Comparison of ENCODE assay signal across 1 cellular context in genomic region chr16:89261691-89262563, GRCh38.
TF ChIP-seq lines count a peak whose summit lies in the region.

No MANE protein-coding gene starts in this region.

TF ChIP-seq in HepG2, 621 proteins besides CTCF, POLR2A, EP300 and RAD21 (continued from another document and continues in another):
- TF ChIP-seq IRF9 (CRISPR knock-in tag; IDR thresholded peaks at IDR 0.05; ENCODE audit: borderline replicate concordance) = no peak
- no peak for TF ChIP-seq DR1 (CRISPR knock-in tag; IDR thresholded peaks at IDR 0.05)
- no peak for TF ChIP-seq PBX2 (CRISPR knock-in tag; IDR thresholded peaks at IDR 0.05)
- no peak for TF ChIP-seq SMYD3 (CRISPR knock-in tag; IDR thresholded peaks at IDR 0.05)
- TF ChIP-seq DPF2 (CRISPR knock-in tag; IDR thresholded peaks at IDR 0.05; ENCODE audit: borderline replicate concordance, low read depth) = 0 out of 2 replicates have a peak, but pooled peaks have one; percentile 13
- TF ChIP-seq DZIP1 (CRISPR knock-in tag; IDR thresholded peaks at IDR 0.05) = 0 out of 2 replicates have a peak, but pooled peaks have one; percentile 9
- TF ChIP-seq ZBTB38 (CRISPR knock-in tag; IDR thresholded peaks at IDR 0.05) = no peak
- TF ChIP-seq ZFP37 (CRISPR knock-in tag; IDR thresholded peaks at IDR 0.05; ENCODE audit: borderline replicate concordance) = no peak
- TF ChIP-seq ZNF335 (CRISPR knock-in tag; IDR thresholded peaks at IDR 0.05) = 0 out of 2 replicates have a peak, but pooled peaks have one; percentile 30
- 0 out of 2 replicates have a peak, but pooled peaks have one; percentile 31 for TF ChIP-seq ETV6 (CRISPR knock-in tag; conservative IDR thresholded peaks at IDR 0.05)
- TF ChIP-seq HNF4G (IDR thresholded peaks at IDR 0.05; ENCODE audit: borderline replicate concordance, low read depth, low read length) = peak; percentile 58; the same call in 1 of the 2 replicates
- TF ChIP-seq HNF4G (CRISPR knock-in tag; IDR thresholded peaks at IDR 0.05; ENCODE audit: borderline replicate concordance, low read depth) = peak; percentile 85
- no peak for TF ChIP-seq SMARCC2 (IDR thresholded peaks at IDR 0.05)
- no peak for TF ChIP-seq ISX (CRISPR knock-in tag; conservative IDR thresholded peaks at IDR 0.05)
- TF ChIP-seq KDM4B (CRISPR knock-in tag; IDR thresholded peaks at IDR 0.05) = 0 out of 2 replicates have a peak, but pooled peaks have one; percentile 15
- peak; percentile 58; the same call in 1 of the 2 replicates for TF ChIP-seq BCL3 (CRISPR knock-in tag; IDR thresholded peaks at IDR 0.05)
- no peak for TF ChIP-seq CC2D1A (CRISPR knock-in tag; IDR thresholded peaks at IDR 0.05)
- TF ChIP-seq U2AF2 (IDR thresholded peaks at IDR 0.05; ENCODE audit: low read depth, low read length) = no peak
- TF ChIP-seq ZNF142 (CRISPR knock-in tag; IDR thresholded peaks at IDR 0.05) = no peak
- 0 out of 2 replicates have a peak, but pooled peaks have one; percentile 89 for TF ChIP-seq ZNF572 (CRISPR knock-in tag; IDR thresholded peaks at IDR 0.05)
- TF ChIP-seq ZNF780A (CRISPR knock-in tag; IDR thresholded peaks at IDR 0.05) = peak; percentile 42; the same call in 1 of the 2 replicates
- peak; percentile 83 for TF ChIP-seq BHLHE40 (IDR thresholded peaks at IDR 0.05; ENCODE audit: low read length)
- no peak for TF ChIP-seq ZKSCAN8 (CRISPR knock-in tag; IDR thresholded peaks at IDR 0.05; ENCODE audit: borderline replicate concordance)
- TF ChIP-seq POLR2AphosphoS5 (IDR thresholded peaks at IDR 0.05; ENCODE audit: low read depth, low read length) = peak; percentile 59
- TF ChIP-seq ZBTB14 (CRISPR knock-in tag; IDR thresholded peaks at IDR 0.05) = no peak
- no peak for TF ChIP-seq TIGD3 (CRISPR knock-in tag; IDR thresholded peaks at IDR 0.05; ENCODE audit: borderline replicate concordance)
- 0 out of 2 replicates have a peak, but pooled peaks have one; percentile 24 for TF ChIP-seq MEIS1 (CRISPR knock-in tag; IDR thresholded peaks at IDR 0.05; ENCODE audit: borderline replicate concordance)
- no peak for TF ChIP-seq ZSCAN9 (CRISPR knock-in tag; IDR thresholded peaks at IDR 0.05; ENCODE audit: borderline replicate concordance)
- TF ChIP-seq ISL2 (CRISPR knock-in tag; IDR thresholded peaks at IDR 0.05) = no peak
- peak; percentile 84 for TF ChIP-seq ZNF547 (CRISPR knock-in tag; IDR thresholded peaks at IDR 0.05)
- TF ChIP-seq DRAP1 (CRISPR knock-in tag; IDR thresholded peaks at IDR 0.05) = peak; percentile 39; the same call in 1 of the 2 replicates
- no peak for TF ChIP-seq HMGA1 (CRISPR knock-in tag; conservative IDR thresholded peaks at IDR 0.05)
- 0 out of 2 replicates have a peak, but pooled peaks have one; percentile 20 for TF ChIP-seq SP140L (CRISPR knock-in tag; IDR thresholded peaks at IDR 0.05; ENCODE audit: borderline replicate concordance)
- no peak for TF ChIP-seq NFIB (CRISPR knock-in tag; IDR thresholded peaks at IDR 0.05; ENCODE audit: borderline replicate concordance)
- peak; percentile 49; the same call in 1 of the 2 replicates for TF ChIP-seq ZSCAN5A (CRISPR knock-in tag; IDR thresholded peaks at IDR 0.05; ENCODE audit: borderline replicate concordance)
- TF ChIP-seq TAF1 (CRISPR knock-in tag; IDR thresholded peaks at IDR 0.05) = peak; percentile 34
- TF ChIP-seq ZNF777 (CRISPR knock-in tag; IDR thresholded peaks at IDR 0.05) = 0 out of 2 replicates have a peak, but pooled peaks have one; percentile 40
- no peak for TF ChIP-seq ZNF362 (CRISPR knock-in tag; IDR thresholded peaks at IDR 0.05; ENCODE audit: borderline replicate concordance)
- peak; percentile 56; the same call in 1 of the 2 replicates for TF ChIP-seq PHF8 (CRISPR knock-in tag; IDR thresholded peaks at IDR 0.05)
- no peak for TF ChIP-seq HOXA7 (CRISPR knock-in tag; IDR thresholded peaks at IDR 0.05)
- TF ChIP-seq MYC (CRISPR knock-in tag; IDR thresholded peaks at IDR 0.05; ENCODE audit: borderline replicate concordance) = peak; percentile 39; the same call in 1 of the 2 replicates
- peak; percentile 66; the same call in 1 of the 2 replicates for TF ChIP-seq ZBTB7A (CRISPR knock-in tag; IDR thresholded peaks at IDR 0.05)
- peak; percentile 71; the same call in 1 of the 2 replicates for TF ChIP-seq ARNTL (CRISPR knock-in tag; IDR thresholded peaks at IDR 0.05)
